ENCODE assay signal across 8 cellular contexts in genomic region chr6:46042355-46042999, GRCh38. TPM values are rescaled to one million over a fixed set of nuclear protein-coding genes. Genes with fewer than 3 reads are reported as not detected.
A peak's percentile ranks its signal among the peaks of the same experiment; 100 is the strongest.
DNase-seq lines count a peak whose midpoint lies in the region; ATAC-seq, FAIRE-seq and TF ChIP-seq lines count a peak whose summit lies in the region.

No MANE protein-coding gene starts in this region.

- H3K4me3 ChIP-seq in astrocyte of the spinal cord (ENCODE audit: low read depth, low read length) (no peak overlapping the region), kidney (ENCODE audit: low read length in 2 of 2) (no peak overlapping the region), transverse colon (no peak overlapping the region), ovary (no peak overlapping the region)

- H3K27ac Mint-ChIP-seq in CD14-positive monocyte = no peak overlapping the region

- no peak for TF ChIP-seq EP300 in transverse colon (IDR thresholded peaks at IDR 0.05; ENCODE audit: low read depth)
- TF ChIP-seq EP300 in ovary (IDR thresholded peaks at IDR 0.05) = no peak

- H3K36me3 ChIP-seq in kidney (ENCODE audit: control insufficient read depth in 1 of 2, insufficient read depth in 2 of 2, low read length in 2 of 2) (no peaks in the 10 kb centered on the region), transverse colon (no peaks in the 10 kb centered on the region), ovary (no peaks in the 10 kb centered on the region)

- peak; percentile 72 for TF ChIP-seq CTCF in CD14-positive monocyte (IDR thresholded peaks at IDR 0.05)
- peak; percentile 52 for TF ChIP-seq CTCF in GM13977 (IDR thresholded peaks at IDR 0.05; ENCODE audit: extremely low read depth, insufficient read depth, missing control alignments)
- peak; percentile 52 for TF ChIP-seq CTCF in astrocyte of the spinal cord (IDR thresholded peaks at IDR 0.05; ENCODE audit: low read depth, low read length)
- TF ChIP-seq CTCF in kidney (IDR thresholded peaks at IDR 0.05; ENCODE audit: borderline replicate concordance, extremely low read depth, insufficient read depth) = peak; percentile 60
- TF ChIP-seq CTCF in transverse colon (IDR thresholded peaks at IDR 0.05) = peak; percentile 43 to 80 (median 65)
- no peak for TF ChIP-seq CTCF in ovary (IDR thresholded peaks at IDR 0.05)

- 40 to 52% methylated on average over 5 of the region's 5 CpGs for WGBS in transverse colon (ENCODE audit: low coverage in 1 of 2), 2 donors
- 59 to 64% (median 62%) methylated on average over 5 of the region's 5 CpGs for WGBS in ovary, 3 donors

- FAIRE-seq in kidney (lab: Jason Lieb, UNC) = no peak

- intact Hi-C loops in CD14-positive monocyte (cut with micrococcal nuclease) = no loop called here
- intact Hi-C loops in kidney (cut with DNase I) = no loop called here
- intact Hi-C loops in transverse colon (cut with DNase I; ENCODE audit: low total_unique reads) = no loop called here
- intact Hi-C loops in ovary (cut with DNase I) = no loop called here

- no peak overlapping the region for H3K27ac ChIP-seq in kidney (ENCODE audit: low read depth in 2 of 2, low read length in 2 of 2)
- no peak overlapping the region for H3K27ac ChIP-seq in transverse colon
- H3K27ac ChIP-seq in ovary = no peak overlapping the region

- H3K4me1 Mint-ChIP-seq in CD14-positive monocyte = peaks cover 10% of the 10 kb centered on the region

- H3K9me3 ChIP-seq in kidney (ENCODE audit: control insufficient read depth in 1 of 2, low read length in 2 of 2) (no peaks in the 10 kb centered on the region), transverse colon (no peaks in the 10 kb centered on the region), ovary (no peaks in the 10 kb centered on the region)

- H3K4me3 Mint-ChIP-seq in CD14-positive monocyte = no peak overlapping the region

- no peak overlapping the region for H3K9ac ChIP-seq in kidney (ENCODE audit: low read length in 2 of 2)

- peak; percentile 87 for ATAC-seq in HG02938 (IDR thresholded peaks at IDR 0.05; ENCODE audit: unreplicated experiment)

- no peaks in the 10 kb centered on the region for H3K27me3 ChIP-seq in transverse colon
- H3K27me3 ChIP-seq in ovary = no peaks in the 10 kb centered on the region

- TF ChIP-seq POLR2A in transverse colon (IDR thresholded peaks at IDR 0.05) = no peak
- no peak for TF ChIP-seq POLR2A in ovary (IDR thresholded peaks at IDR 0.05)

- no peaks in the 10 kb centered on the region for H3K9me3 Mint-ChIP-seq in CD14-positive monocyte

- no peak for DNase-seq in CD14-positive monocyte (ENCODE audit: low spot score)
- peak; percentile 39 for DNase-seq in GM13977 (ENCODE audit: low spot score)
- peak; percentile 20 for DNase-seq in NCI-H226
- peak; percentile 30 for DNase-seq in astrocyte of the spinal cord (ENCODE audit: low read depth, low spot score)
- no peak for DNase-seq in kidney
- peak; percentile 30 for DNase-seq in transverse colon
- DNase-seq in ovary = no peak

- H3K4me1 ChIP-seq in kidney (ENCODE audit: control insufficient read depth in 1 of 2, insufficient read depth in 1 of 2, low read depth in 1 of 2, low read length in 2 of 2) (no peaks in the 10 kb centered on the region), transverse colon (peaks cover 0 to 9% (median 0%) of the 10 kb centered on the region in 4 donors), ovary (ENCODE audit: insufficient read depth) (no peaks in the 10 kb centered on the region)

- H3K27me3 Mint-ChIP-seq in CD14-positive monocyte (ENCODE audit: low read depth in 3 of 3) = no peaks in the 10 kb centered on the region

- in situ Hi-C loops in GM13977 (cut with MboI; ENCODE audit: low pct_unique_long_range_greater_than_20kb, low sequenced_read_pairs, unreplicated experiment) (no loop called here), astrocyte of the spinal cord (cut with HindIII; ENCODE audit: low sequenced_read_pairs) (no loop called here), transverse colon (cut with MboI; ENCODE audit: low pct_ligation_motif_present in 1 of 4, low pct_unique_long_range_greater_than_20kb in 1 of 4, low sequenced_read_pairs in 3 of 4) (no loop called here)

- no peaks in the 10 kb centered on the region for H3K36me3 Mint-ChIP-seq in CD14-positive monocyte

RNA-seq across cellular contexts. Expression of gene CLIC5, which starts 26.8 kb away (rescaled TPM):
- not detected for polyA plus RNA-seq in CD14-positive monocyte
- total RNA-seq in kidney = 7.4 TPM
- 54.3 TPM for polyA plus RNA-seq in kidney (ENCODE audit: insufficient read depth, low read depth, low replicate concordance)
- total RNA-seq in transverse colon = 100 to 1,000 TPM in 3 of 4 donors, 1 to 10 TPM in 1; 5.0 to 222 (median 149) TPM
- total RNA-seq in ovary = 10 to 100 TPM in 1 of 7 donors, 1 to 10 TPM in 3, under 1 TPM in 3; 0.58 to 20.2 (median 2.0) TPM
- polyA plus RNA-seq in ovary = 10 to 100 TPM in 1 of 2 donors, under 1 TPM in 1; 0.27 to 42.3 TPM

Comparison
In these comparisons a context has a peak if more than half of its experiments do, and no peak if none do; other contexts are left out.
1. DNase-seq: peak in GM13977 (single experiment), NCI-H226 (single experiment), astrocyte of the spinal cord (single experiment) and transverse colon (single experiment); none in CD14-positive monocyte (single experiment), kidney (single experiment) and ovary (0 of 5).
2. CTCF ChIP-seq: peak in CD14-positive monocyte (single experiment), GM13977 (single experiment), astrocyte of the spinal cord (single experiment), kidney (single experiment) and transverse colon (5 of 5); none in ovary (0 of 3).